In the genomic region with DNA sequence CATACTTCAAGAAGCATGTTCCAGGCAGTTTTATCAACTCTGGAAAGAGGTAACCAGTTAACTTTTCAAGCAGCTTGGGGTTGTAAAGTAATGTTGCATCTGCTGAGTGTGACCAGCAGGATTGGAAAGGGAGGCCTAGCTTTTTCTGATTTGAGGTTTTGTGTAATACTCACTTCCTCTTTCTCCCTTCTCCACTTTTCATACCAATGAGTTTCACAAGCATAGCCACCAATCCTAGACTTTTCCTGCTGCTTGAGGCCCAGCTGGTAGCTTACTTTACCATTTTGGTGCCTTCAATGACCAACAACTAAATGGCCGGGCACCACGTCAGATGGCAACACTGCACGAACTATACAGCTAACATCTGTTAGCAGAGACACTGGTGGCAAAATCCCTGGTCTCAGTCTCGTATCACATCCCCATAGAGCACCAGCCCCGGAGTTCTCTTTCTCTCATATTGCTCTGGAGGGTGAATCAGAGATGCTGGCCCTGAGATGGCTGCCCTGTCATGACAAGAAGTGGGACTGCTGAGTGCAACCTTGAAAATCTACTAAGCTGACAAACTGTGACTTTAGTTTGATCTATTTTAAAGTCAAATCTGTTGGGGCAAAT, we compare ENCODE assay signal across 11 cellular contexts. TPM values are rescaled to one million over a fixed set of nuclear protein-coding genes. Genes with fewer than 3 reads are reported as not detected.
DNase-seq lines count a peak whose midpoint lies in the region; ATAC-seq, FAIRE-seq and TF ChIP-seq lines count a peak whose summit lies in the region.
"Had no signal": no experiment of that assay in that cellular context is flagged by ENCODE, and none has a peak within 500 bp of the region (broad histone marks: within the 10 kb centered on the region; RNA-seq: fewer than 3 reads in every experiment).

No MANE protein-coding gene starts in this region.

- peaks cover 11% of the 10 kb centered on the region for H3K4me1 ChIP-seq in GM12878 (ENCODE audit: control insufficient read depth, insufficient read depth, low read length)
- no peaks in the 10 kb centered on the region for H3K4me1 ChIP-seq in effector memory CD4-positive, alpha-beta T cell (ENCODE audit: control insufficient read depth, insufficient read depth, low read length, poor library complexity, severe bottlenecking)
- H3K4me1 ChIP-seq: left ventricle myocardium inferior had no signal

- SMC1A ChIA-PET in GM12878 (lab: Charles Lee; ENCODE audit: uncharacterized antibody, unreplicated experiment): interaction anchor here (1.0 to 1.9 kb wide), 5 partner anchors 9 to 346 kb away, joined by 4 to 7 read pairs (median 5); no protein-coding TSS in a partner anchor

- DNase-seq in GM12891 (ENCODE audit: insufficient read length, low spot score) (no peak), GM12878 (ENCODE audit: low read depth, low spot score) (peak; percentile 21), NCI-H446 (lab: John Stamatoyannopoulos, UW) (no peak), glutamatergic neuron (no peak)
- DNase-seq in effector memory CD4-positive, alpha-beta T cell: no peak
- DNase-seq: left ventricle myocardium inferior, NCI-H1417 had no signal

- ATAC-seq in GM21515 (IDR thresholded peaks at IDR 0.05; ENCODE audit: unreplicated experiment) (peak; percentile 97), HG03378 (IDR thresholded peaks at IDR 0.05; ENCODE audit: unreplicated experiment) (peak; percentile 97), GM12878 (peak; percentile 94)
- ATAC-seq in activated CD4-positive, CD25-positive, alpha-beta regulatory T cell treated with anti-CD3 and anti-CD28 coated beads, Interleukin-2, amount 50 U/mL, for 24 hours: no peak

- H4K20me1 ChIP-seq in GM12878 (ENCODE audit: control insufficient read depth, insufficient read depth): no peaks in the 10 kb centered on the region

- TF ChIP-seq CTCF in GM12878 (IDR thresholded peaks at IDR 0.05 in 2 of 3, conservative IDR thresholded peaks at IDR 0.05 in 1 of 3; ENCODE audit: control insufficient read depth in 2 of 3, extremely low read depth in 1 of 3, insufficient read depth in 1 of 3, low read depth in 3 of 3, low read length in 3 of 3): no peak
- no peak for TF ChIP-seq CTCF in glutamatergic neuron (IDR thresholded peaks at IDR 0.05; ENCODE audit: partially characterized antibody, unreplicated experiment)

- no peak for TF ChIP-seq POLR2A in GM12891 (IDR thresholded peaks at IDR 0.05; ENCODE audit: low read depth, low read length)
- no peak for TF ChIP-seq POLR2A in GM12878 (IDR thresholded peaks at IDR 0.05; ENCODE audit: low read depth, low read length)

- H3K4me3 Mint-ChIP-seq in glutamatergic neuron (ENCODE audit: unreplicated experiment): no peak overlapping the region

- in situ Hi-C loops in GM12878 (cut with MboI): no loop called here

- H3K27ac ChIP-seq in GM12878 (ENCODE audit: control insufficient read depth, insufficient read depth): no peak overlapping the region
- no peak overlapping the region for H3K27ac ChIP-seq in effector memory CD4-positive, alpha-beta T cell (ENCODE audit: insufficient read depth, low read length, poor library complexity, severe bottlenecking)

- CTCF ChIA-PET in GM12878 (lab: Yijun Ruan, JAX): interaction anchor here (0.8 to 1.4 kb wide), 2 partner anchors 13 to 44 kb away, joined by 3 read pairs; no protein-coding TSS in a partner anchor

- no peaks in the 10 kb centered on the region; a peak in 1 of 4 replicates for H3K36me3 ChIP-seq in GM12878 (ENCODE audit: control insufficient read depth in 2 of 2, insufficient read depth in 2 of 2, low read length in 1 of 2)
- H3K36me3 ChIP-seq in effector memory CD4-positive, alpha-beta T cell (ENCODE audit: control insufficient read depth, insufficient read depth, low read length): peaks cover 11% of the 10 kb centered on the region

- no peaks in the 10 kb centered on the region for H3K27me3 ChIP-seq in GM12878 (replicated peaks in 1 of 2; ENCODE audit: control insufficient read depth in 2 of 2, insufficient read depth in 2 of 2, low read length in 1 of 2)
- H3K27me3 ChIP-seq in effector memory CD4-positive, alpha-beta T cell (replicated peaks; ENCODE audit: control insufficient read depth, insufficient read depth, low read length, poor library complexity, severe bottlenecking): no peaks in the 10 kb centered on the region

- H2AFZ ChIP-seq in GM12878 (ENCODE audit: control insufficient read depth, low read depth, low read length): no peak overlapping the region

- intact Hi-C loops in GM12878 (cut with micrococcal nuclease; ENCODE audit: unreplicated experiment): loop anchor here (5.0 kb wide), 1 partner anchor 61 kb away; no protein-coding TSS in a partner anchor

- H3K9me3 Mint-ChIP-seq in glutamatergic neuron (ENCODE audit: unreplicated experiment): peaks cover 5% of the 10 kb centered on the region

- 85% methylated on average over 5 of the region's 5 CpGs for WGBS in GM12878 (ENCODE audit: insufficient coverage, insufficient replicate concordance, low lambda C conversion rate, missing lambda C conversion rate)

- FAIRE-seq in GM12891 (lab: Jason Lieb, UNC): peak; percentile 92
- FAIRE-seq in GM12878 (lab: Jason Lieb, UNC): peak; percentile 44
- FAIRE-seq: colon had no signal

- BruUV-seq in GM12878 (replicated peaks; lab: Mats Ljungman, UMichigan): no TSS peak

- no peak for TF ChIP-seq RAD21 in GM12878 (IDR thresholded peaks at IDR 0.05; ENCODE audit: insufficient read depth, low read depth, low read length)

- H3K27me3 Mint-ChIP-seq in glutamatergic neuron (ENCODE audit: unreplicated experiment): peaks cover 4% of the 10 kb centered on the region

- H3K9ac ChIP-seq in GM12878 (ENCODE audit: control insufficient read depth, insufficient read depth, low read length): no peak overlapping the region

- H3K4me2 ChIP-seq in GM12878 (ENCODE audit: control insufficient read depth, insufficient read depth): peak overlapping the region; percentile 59; the same call in 1 of the 2 replicates

- peaks cover 3% of the 10 kb centered on the region for H3K4me1 Mint-ChIP-seq in glutamatergic neuron (ENCODE audit: low read depth, unreplicated experiment)

- POLR2A ChIA-PET in GM12878 (lab: Charles Lee): no interaction called here

- H3K4me3 ChIP-seq in GM12878: no peak overlapping the region
- no peak overlapping the region for H3K4me3 ChIP-seq in effector memory CD4-positive, alpha-beta T cell (ENCODE audit: insufficient read depth, low read depth, low read length, poor library complexity, severe bottlenecking)
- H3K4me3 ChIP-seq: left ventricle myocardium inferior had no signal

- RAD21 ChIA-PET in GM12878 (lab: Charles Lee; ENCODE audit: unreplicated experiment): interaction anchor here (0.7 kb wide), 2 partner anchors 60 to 341 kb away, joined by 3 read pairs; no protein-coding TSS in a partner anchor

- H3K9me3 ChIP-seq in GM12878 (replicated peaks; ENCODE audit: control insufficient read depth, insufficient read depth, low read length): no peaks in the 10 kb centered on the region
- no peaks in the 10 kb centered on the region for H3K9me3 ChIP-seq in effector memory CD4-positive, alpha-beta T cell (ENCODE audit: control insufficient read depth, low read length)
- H3K9me3 ChIP-seq: left ventricle myocardium inferior had no signal

- H3K79me2 ChIP-seq in GM12878 (ENCODE audit: control insufficient read depth, insufficient read depth, low read length): no peaks in the 10 kb centered on the region

- 0 out of 4 replicates have a peak, but pooled peaks of 1 of the 2 experiments have one; percentile 27 for TF ChIP-seq EP300 in GM12878 (IDR thresholded peaks at IDR 0.05; ENCODE audit: borderline replicate concordance in 1 of 2, control insufficient read depth in 1 of 2, low read depth in 2 of 2, low read length in 2 of 2)

- H3K27ac Mint-ChIP-seq in glutamatergic neuron (ENCODE audit: unreplicated experiment): no peak overlapping the region

- H3K36me3 Mint-ChIP-seq in glutamatergic neuron (ENCODE audit: unreplicated experiment): no peaks in the 10 kb centered on the region

TF ChIP-seq in GM12891, 5 proteins besides CTCF, POLR2A, EP300 and RAD21:
- TF ChIP-seq SPI1 (IDR thresholded peaks at IDR 0.05; ENCODE audit: low read depth, low read length): peak; percentile 99
- TF ChIP-seq POLR2AphosphoS5 (IDR thresholded peaks at IDR 0.05; ENCODE audit: low read depth, low read length): no peak
- no peak for TF ChIP-seq TAF1 (IDR thresholded peaks at IDR 0.05; ENCODE audit: low read depth, low read length)
- no peak for TF ChIP-seq PAX5 (IDR thresholded peaks at IDR 0.05; ENCODE audit: insufficient read depth, low read length, severe bottlenecking)
- no peak for TF ChIP-seq POU2F2 (IDR thresholded peaks at IDR 0.05; ENCODE audit: low read depth, low read length)

TF ChIP-seq in GM12878, 131 proteins besides CTCF, POLR2A, EP300 and RAD21 (continues in another document):
- TF ChIP-seq ZNF217 (IDR thresholded peaks at IDR 0.05) (no peak), IKZF1 (conservative IDR thresholded peaks at IDR 0.05) (peak; percentile 73), ETV6 (conservative IDR thresholded peaks at IDR 0.05 in 1 of 2, IDR thresholded peaks at IDR 0.05 in 1 of 2; ENCODE audit: borderline replicate concordance in 1 of 2, low read depth in 1 of 2) (0 out of 4 replicates have a peak, but pooled peaks of 1 of the 2 experiments have one; percentile 18), TARDBP (IDR thresholded peaks at IDR 0.05; ENCODE audit: borderline replicate concordance) (no peak), SPI1 (IDR thresholded peaks at IDR 0.05; ENCODE audit: borderline replicate concordance, insufficient read depth, low read depth, low read length) (peak; percentile 99), CEBPB (IDR thresholded peaks at IDR 0.05; ENCODE audit: borderline replicate concordance in 1 of 2, low read depth in 2 of 2, low read length in 2 of 2) (no peak), CREB1 (IDR thresholded peaks at IDR 0.05; ENCODE audit: low read depth) (0 out of 2 replicates have a peak, but pooled peaks have one; percentile 23)

RNA-seq across cellular contexts. Expression of a gene that starts 14.8 kb away (rescaled TPM):
- polyA plus RNA-seq in GM12891 (2012; ENCODE audit: low read depth, missing spikeins): not detected
- not detected in 2 replicates for total RNA-seq in GM12878 (2013; cell fraction: nucleolus; rRNA removed)
- total RNA-seq in GM12878 (2014; rRNA removed): 0.06 TPM in 1 of 2 replicates, not detected in the other
- total RNA-seq in GM12878 (2014; rRNA removed; fragmentation: Illumina TruSeq; extraction: Trizol): not detected in 2 replicates
- not detected in 2 replicates for total RNA-seq in GM12878 (2021)
- polyA plus RNA-seq in GM12878 (2011; ENCODE audit: low read depth): not detected
- not detected in 2 replicates for polyA plus RNA-seq in GM12878 (2011; rRNA removed)
- polyA plus RNA-seq in GM12878 (2011; cell fraction: cytosol; rRNA removed): 0.02 TPM in 1 of 2 replicates, not detected in the other
- polyA plus RNA-seq in GM12878 (2011; cell fraction: nucleus; rRNA removed): 0.09 and 0.10 TPM in 2 replicates
- not detected in 2 replicates for polyA plus RNA-seq in GM12878 (2012)
- polyA plus RNA-seq in GM12878 (2014; fragmentation: Illumina TruSeq; extraction: Trizol): 0.01 TPM in 1 of 2 replicates, not detected in the other
- polyA plus RNA-seq in GM12878 (2014; fragmentation: Nextera tagmentation; extraction: Ambion mirVana): not detected
- polyA plus RNA-seq in GM12878 (2014; rRNA removed): not detected in 2 replicates
- polyA plus RNA-seq in GM12878 (2016; fragmentation: Nextera tagmentation; extraction: Ambion mirVana): not detected
- polyA minus RNA-seq in GM12878 (2011; rRNA and poly(A)+ RNA removed): not detected in 2 replicates
- not detected in 2 replicates for polyA minus RNA-seq in GM12878 (2011; cell fraction: cytosol; rRNA and poly(A)+ RNA removed)
- not detected in 2 replicates for polyA minus RNA-seq in GM12878 (2011; cell fraction: nucleus; rRNA and poly(A)+ RNA removed)
- total RNA-seq in glutamatergic neuron (ENCODE audit: unreplicated experiment): not detected
- total RNA-seq: left ventricle myocardium inferior had no signal

Comparison
In these comparisons a context has a peak if more than half of its experiments do, and no peak if none do; other contexts are left out.
1. ATAC-seq: peak in GM21515 (single experiment), HG03378 (single experiment) and GM12878 (single experiment); none in activated CD4-positive, CD25-positive, alpha-beta regulatory T cell treated with anti-CD3 and anti-CD28 coated beads, Interleukin-2, amount 50 U/mL, for 24 hours (0 of 2).